Comparison of ENCODE assay signal across 8 cellular contexts in the genomic region with DNA sequence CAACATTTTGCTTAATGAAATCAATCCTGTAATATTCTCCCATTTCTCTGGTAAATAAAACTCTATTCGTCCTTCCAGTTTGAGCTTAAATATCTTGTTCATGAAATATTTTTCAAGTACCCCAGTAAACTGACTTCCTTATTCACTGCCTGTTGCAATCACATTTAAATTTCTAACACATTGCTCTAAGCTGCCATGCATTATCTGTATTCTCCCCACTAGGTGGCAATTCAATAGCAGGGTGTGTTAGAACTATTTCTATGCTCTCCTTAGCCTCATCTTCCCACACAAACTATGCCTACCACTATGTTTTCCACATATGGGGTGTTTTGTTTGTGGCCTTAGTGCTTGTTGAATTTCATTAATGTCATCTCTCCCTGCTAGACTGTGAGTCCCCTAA.
DNase-seq lines count a peak whose midpoint lies in the region; ATAC-seq lines count a peak whose summit lies in the region.

No MANE protein-coding gene starts in this region.

- DNase-seq in Karpas-422 (peak; percentile 60), astrocyte of the hippocampus (ENCODE audit: low read depth, low spot score) (peak; percentile 19), left kidney (ENCODE audit: low read depth, low spot score) (peak; percentile 26), NCI-H2227 (lab: John Stamatoyannopoulos, UW; ENCODE audit: unreplicated experiment) (no peak), islet precursor cell (no peak)

- H3K4me2 ChIP-seq in Karpas-422 (ENCODE audit: low read depth, low read length, poor library complexity, severe bottlenecking): no peak overlapping the region

- H3K27me3 ChIP-seq in Karpas-422 (ENCODE audit: low read length): no peaks in the 10 kb centered on the region

- H4K20me1 ChIP-seq in Karpas-422 (ENCODE audit: insufficient read depth, low read depth, low read length): no peaks in the 10 kb centered on the region

- no peaks in the 10 kb centered on the region for H3K4me1 ChIP-seq in Karpas-422 (ENCODE audit: low read length)

- H2AFZ ChIP-seq in Karpas-422 (ENCODE audit: low read length): no peak overlapping the region

- H3K9me2 ChIP-seq in Karpas-422 (replicated peaks; ENCODE audit: insufficient read depth, low read length): no peaks in the 10 kb centered on the region

- ATAC-seq in GM21360 (IDR thresholded peaks at IDR 0.05; ENCODE audit: unreplicated experiment): peak; percentile 71
- ATAC-seq in GM19467 (IDR thresholded peaks at IDR 0.05; ENCODE audit: unreplicated experiment): no peak
- ATAC-seq in GM21825 (IDR thresholded peaks at IDR 0.05; ENCODE audit: unreplicated experiment): no peak

- no peaks in the 10 kb centered on the region for H3K9me3 ChIP-seq in Karpas-422 (ENCODE audit: low read length)

- no peak overlapping the region for H3K9ac ChIP-seq in Karpas-422 (ENCODE audit: low read length)

- no peaks in the 10 kb centered on the region for H3K36me3 ChIP-seq in Karpas-422 (ENCODE audit: insufficient read depth, low read length)

- H3K4me3 ChIP-seq in Karpas-422 (ENCODE audit: low read length): no peak overlapping the region

- H3K79me2 ChIP-seq in Karpas-422 (ENCODE audit: low read length): no peaks in the 10 kb centered on the region

- H3K27ac ChIP-seq in Karpas-422 (ENCODE audit: low read length): no peak overlapping the region

Comparison
In these comparisons a context has a peak if more than half of its experiments do, and no peak if none do; other contexts are left out.
1. DNase-seq: peak in Karpas-422 (single experiment), astrocyte of the hippocampus (single experiment) and left kidney (single experiment); none in NCI-H2227 (single experiment) and islet precursor cell (single experiment).